ENCODE assay signal across 16 cellular contexts in the genomic region with DNA sequence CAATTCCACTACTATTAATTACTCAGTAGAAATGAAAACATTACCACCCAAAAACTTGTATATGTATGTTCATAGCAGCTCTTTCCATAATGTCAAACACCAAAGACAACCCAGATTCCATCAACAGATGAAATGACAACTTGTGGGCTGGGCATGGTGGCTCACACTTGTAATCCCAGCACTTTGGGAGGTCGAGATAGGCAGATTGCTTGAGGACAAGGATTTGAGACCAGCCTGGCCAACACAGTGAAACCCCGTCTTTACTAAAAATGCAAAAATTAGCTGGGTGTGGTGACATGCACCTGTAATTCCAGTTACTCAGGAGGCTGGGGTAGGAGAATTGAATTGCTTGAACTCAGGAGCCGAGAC. TPM values are rescaled to one million over a fixed set of nuclear protein-coding genes. Genes with fewer than 3 reads are reported as not detected.
DNase-seq lines count a peak whose midpoint lies in the region; TF ChIP-seq lines count a peak whose summit lies in the region.
"Had no signal": no experiment of that assay in that cellular context is flagged by ENCODE, and none has a peak within 500 bp of the region (broad histone marks: within the 10 kb centered on the region; RNA-seq: fewer than 3 reads in every experiment).

No MANE protein-coding gene starts in this region.

- WGBS in ovary, 3 donors = 63 to 88% (median 77%) methylated on average over 3 of the region's 3 CpGs

- TF ChIP-seq CTCF in DOHH2 (IDR thresholded peaks at IDR 0.05; ENCODE audit: low read depth, low read length, poor library complexity, severe bottlenecking) (no peak), chondrocyte (IDR thresholded peaks at IDR 0.05) (no peak), osteocyte (IDR thresholded peaks at IDR 0.05) (no peak), ovary (IDR thresholded peaks at IDR 0.05) (no peak)

- TF ChIP-seq POLR2A in ovary (IDR thresholded peaks at IDR 0.05) = no peak

- H3K79me2 ChIP-seq in DOHH2 (ENCODE audit: control insufficient read depth, low read length) = peaks cover 99% of the 10 kb centered on the region

- H3K9me3 ChIP-seq in DOHH2 (ENCODE audit: control insufficient read depth, insufficient read depth, low read length) = no peaks in the 10 kb centered on the region
- H3K9me3 ChIP-seq in ovary = no peaks in the 10 kb centered on the region

- H3K4me1 ChIP-seq in DOHH2 (ENCODE audit: control insufficient read depth, low read length) (peaks cover 97% of the 10 kb centered on the region), ovary (ENCODE audit: insufficient read depth) (peaks cover 1% of the 10 kb centered on the region)

- no peaks in the 10 kb centered on the region for H3K27me3 Mint-ChIP-seq in chondrocyte (ENCODE audit: low read depth)
- H3K27me3 Mint-ChIP-seq in osteocyte (ENCODE audit: unreplicated experiment) = no peaks in the 10 kb centered on the region
- H3K27me3 Mint-ChIP-seq: CD4-positive, alpha-beta T cell had no signal

- H3K9me3 Mint-ChIP-seq in chondrocyte (ENCODE audit: low read depth) = peaks cover 4% of the 10 kb centered on the region
- H3K9me3 Mint-ChIP-seq in osteocyte (ENCODE audit: unreplicated experiment) = no peaks in the 10 kb centered on the region

- H3K36me3 ChIP-seq in DOHH2 (ENCODE audit: control insufficient read depth, low read length) = peaks cover 38% of the 10 kb centered on the region
- no peaks in the 10 kb centered on the region for H3K36me3 ChIP-seq in ovary

- H3K4me1 Mint-ChIP-seq in chondrocyte (ENCODE audit: low read depth) (peaks cover 28% of the 10 kb centered on the region), osteocyte (ENCODE audit: unreplicated experiment) (peaks cover 23% of the 10 kb centered on the region)

- peak overlapping the region; percentile 54 for H3K27ac Mint-ChIP-seq in chondrocyte (ENCODE audit: unreplicated experiment)
- peak overlapping the region; percentile 54 for H3K27ac Mint-ChIP-seq in osteocyte (ENCODE audit: unreplicated experiment)
- H3K27ac Mint-ChIP-seq: activated CD8-positive, alpha-beta T cell treated with anti-CD3 and anti-CD28 coated beads, Interleukin-2, amount 10 ng/mL, durations not matched to agents 7 days and 5 days; T-helper 2 cell treated with Interferon-gamma antibody and Interleukin-4, amounts not matched to agents 5 μg/mL and 100 μg/mL, for 36 hours had no signal

- H3K4me3 ChIP-seq in DOHH2 (ENCODE audit: low read length) (peak overlapping the region; percentile 54), ovary (no peak overlapping the region)

- H3K4me3 Mint-ChIP-seq in chondrocyte (ENCODE audit: unreplicated experiment) (no peak overlapping the region), osteocyte (ENCODE audit: unreplicated experiment) (no peak overlapping the region)
- H3K4me3 Mint-ChIP-seq: activated CD8-positive, alpha-beta T cell treated with anti-CD3 and anti-CD28 coated beads, Interleukin-2, amount 10 ng/mL, durations not matched to agents 7 days and 5 days; CD4-positive, alpha-beta T cell; T-helper 2 cell treated with Interferon-gamma antibody and Interleukin-4, amounts not matched to agents 5 μg/mL and 100 μg/mL, for 36 hours had no signal

- peak overlapping the region; percentile 70 for H3K4me2 ChIP-seq in DOHH2 (ENCODE audit: low read length)

- H3K27me3 ChIP-seq in DOHH2 (ENCODE audit: control insufficient read depth, low read length) = no peaks in the 10 kb centered on the region
- H3K27me3 ChIP-seq in ovary = no peaks in the 10 kb centered on the region

- TF ChIP-seq EP300 in ovary (IDR thresholded peaks at IDR 0.05) = no peak

- H3K9me2 ChIP-seq in DOHH2 (replicated peaks; ENCODE audit: control insufficient read depth, low read length) = no peaks in the 10 kb centered on the region

- H3F3A ChIP-seq in DOHH2 (ENCODE audit: control insufficient read depth, insufficient read depth) = peaks cover 53% of the 10 kb centered on the region

- intact Hi-C loops in ovary (cut with DNase I) = no loop called here

- peak overlapping the region; percentile 87 for H3K27ac ChIP-seq in DOHH2 (ENCODE audit: low read depth, low read length)
- no peak overlapping the region for H3K27ac ChIP-seq in ovary

- no peaks in the 10 kb centered on the region for H3K36me3 Mint-ChIP-seq in chondrocyte (ENCODE audit: low read depth)
- H3K36me3 Mint-ChIP-seq in osteocyte (ENCODE audit: unreplicated experiment) = peaks cover 1% of the 10 kb centered on the region

- DNase-seq in NAMALWA (ENCODE audit: low spot score) (peak; percentile 37), chondrocyte (ENCODE audit: low spot score) (no peak), osteocyte (ENCODE audit: extremely low spot score, unreplicated experiment) (no peak), NCI-H146 (lab: John Stamatoyannopoulos, UW) (no peak), ovary (no peak), ureter (ENCODE audit: low spot score) (no peak)
- DNase-seq in NK-92 treated with Interleukin-12 subunit alpha and Interleukin-12 subunit beta, amount 100 ng/mL, for 24 hours (lab: John Stamatoyannopoulos, UW) = no peak
- DNase-seq: activated CD8-positive, alpha-beta T cell treated with anti-CD3 and anti-CD28 coated beads, Interleukin-2, amount 10 ng/mL, durations not matched to agents 7 days and 5 days; activated naive CD4-positive, alpha-beta T cell; CD4-positive, alpha-beta T cell; NCI-H187 treated with DMSO at 0.1 percent for 48 hours; NCI-H526 treated with DMSO at 0.1 percent for 48 hours; retina; stimulated activated CD4-positive, alpha-beta T cell treated with anti-CD3 and anti-CD28 coated beads, Interleukin-4, amount 100 ng/mL, for 1 hour had no signal

- H4K20me1 ChIP-seq in DOHH2 (ENCODE audit: control insufficient read depth, insufficient read depth, low read depth, low read length) = no peaks in the 10 kb centered on the region

RNA-seq across cellular contexts. Expression of a gene that starts 11.5 kb away (rescaled TPM):
- 31.5 to 34.2 TPM (median 34.2 TPM) in 3 replicates for total RNA-seq in chondrocyte
- total RNA-seq in osteocyte = 32.9 and 48.7 TPM in 2 replicates
- total RNA-seq in ovary = 10 to 100 TPM; 43.4 to 80.2 (median 64.0) TPM
- 10 to 100 TPM; 34.9 to 39.2 TPM for polyA plus RNA-seq in ovary
- 52.5 TPM for total RNA-seq in ureter

RNA-seq across cellular contexts. Expression of a gene that starts 27.4 kb away (rescaled TPM):
- total RNA-seq in chondrocyte = 15.1 to 24.1 TPM (median 16.4 TPM) in 3 replicates
- 26.4 and 26.9 TPM in 2 replicates for total RNA-seq in osteocyte
- 10 to 100 TPM; 19.2 to 27.7 (median 24.2) TPM for total RNA-seq in ovary
- polyA plus RNA-seq in ovary = 10 to 100 TPM; 15.2 to 24.8 TPM
- total RNA-seq in ureter = 26.2 TPM
